22 cellular contexts compared by ENCODE assay signal in genomic region chr3:46615976-46616375, GRCh38. TPM values are rescaled to one million over a fixed set of nuclear protein-coding genes. Genes with fewer than 3 reads are reported as not detected.
DNase-seq lines count a peak whose midpoint lies in the region; ATAC-seq and TF ChIP-seq lines count a peak whose summit lies in the region.
"Had no signal": no experiment of that assay in that cellular context is flagged by ENCODE, and none has a peak within 500 bp of the region (broad histone marks: within the 10 kb centered on the region; RNA-seq: fewer than 3 reads in every experiment).

No MANE protein-coding gene starts in this region.

- no peak overlapping the region for H2BK15ac ChIP-seq in IMR-90 (ENCODE audit: low read depth, low read length)

- H4K8ac ChIP-seq in IMR-90 (ENCODE audit: low read depth in 2 of 2, low read length in 2 of 2) = no peak overlapping the region

- no peak overlapping the region for H3K23ac ChIP-seq in IMR-90 (ENCODE audit: low read depth, low read length)

- H3K9ac ChIP-seq in IMR-90 (ENCODE audit: low read depth, low read length) = no peak overlapping the region
- H3K9ac ChIP-seq: GM23248 had no signal

- POLR2A ChIA-PET in IMR-90 (lab: Charles Lee; ENCODE audit: unreplicated experiment) = no interaction called here

- whole genome bisulfite sequencing in IMR-90 (ENCODE audit: extremely low coverage in 2 of 2, insufficient read length in 1 of 2), 2 experiments = no CpG with 5 or more reads among the region's 3 CpGs
- 100% methylated on average over 1 of the region's 3 CpGs for WGBS in esophagus muscularis mucosa

- no peak for TF ChIP-seq CTCF in IMR-90 (conservative IDR thresholded peaks at IDR 0.05; ENCODE audit: low read depth, low read length)
- no peak for TF ChIP-seq CTCF in esophagus muscularis mucosa (IDR thresholded peaks at IDR 0.05)
- TF ChIP-seq CTCF in osteocyte (IDR thresholded peaks at IDR 0.05) = no peak

- peaks cover 36% of the 10 kb centered on the region for H3K27me3 ChIP-seq in IMR-90 (ENCODE audit: control insufficient read depth, insufficient read depth, low read length)
- peaks cover 0 to 27% (median 0%) of the 10 kb centered on the region in 4 donors for H3K27me3 ChIP-seq in esophagus muscularis mucosa

- peaks cover 45% of the 10 kb centered on the region for H3K27me3 Mint-ChIP-seq in osteocyte (ENCODE audit: unreplicated experiment)

- no peak overlapping the region for H3K18ac ChIP-seq in IMR-90 (ENCODE audit: low read depth, low read length)

- no peak overlapping the region for H2BK5ac ChIP-seq in IMR-90 (ENCODE audit: low read depth, low read length, poor library complexity, severe bottlenecking)

- no peak for TF ChIP-seq POLR2A in IMR-90 (IDR thresholded peaks at IDR 0.05; ENCODE audit: low read depth, low read length)
- TF ChIP-seq POLR2A in esophagus muscularis mucosa (IDR thresholded peaks at IDR 0.05; ENCODE audit: low read depth) = no peak

- no peaks in the 10 kb centered on the region for H4K20me1 ChIP-seq in IMR-90 (ENCODE audit: insufficient read depth, low read length)

- H2AFZ ChIP-seq in IMR-90 (replicated peaks; ENCODE audit: low read length, poor library complexity) = peak overlapping the region; percentile 59
- H2AFZ ChIP-seq: GM23248 had no signal

- peaks cover 6% of the 10 kb centered on the region for H3K4me1 Mint-ChIP-seq in osteocyte (ENCODE audit: unreplicated experiment)

- H3K36me3 ChIP-seq in IMR-90 (ENCODE audit: control insufficient read depth, insufficient read depth, low read length) = no peaks in the 10 kb centered on the region
- H3K36me3 ChIP-seq in esophagus muscularis mucosa = no peaks in the 10 kb centered on the region

- H3K4me1 ChIP-seq in IMR-90 (ENCODE audit: control insufficient read depth, insufficient read depth, low read length) = no peaks in the 10 kb centered on the region; the same call in 1 of the 2 replicates
- H3K4me1 ChIP-seq in esophagus muscularis mucosa = no peaks in the 10 kb centered on the region
- H3K4me1 ChIP-seq: A549 had no signal

- in situ Hi-C loops in IMR-90 (cut with MboI; ENCODE audit: low sequenced_read_pairs) = no loop called here

- H2AK9ac ChIP-seq in IMR-90 (replicated peaks; ENCODE audit: low read depth, low read length, poor library complexity) = no peak overlapping the region

- no peaks in the 10 kb centered on the region for H3K9me1 ChIP-seq in IMR-90 (ENCODE audit: insufficient read depth, low read length)

- ATAC-seq in IMR-90 (ENCODE audit: low read depth) (no peak), HG03432 (IDR thresholded peaks at IDR 0.05; ENCODE audit: unreplicated experiment) (no peak), HG03460 (IDR thresholded peaks at IDR 0.05; ENCODE audit: unreplicated experiment) (no peak)
- ATAC-seq: A549, HCT116 had no signal

- H2AK5ac ChIP-seq in IMR-90 (ENCODE audit: low read depth, low read length) = no peak overlapping the region

- no peak overlapping the region for H3K14ac ChIP-seq in IMR-90 (replicated peaks; ENCODE audit: low read depth, low read length)

- H3K79me1 ChIP-seq in IMR-90 (ENCODE audit: low read depth in 1 of 2, low read length in 2 of 2) = no peaks in the 10 kb centered on the region

- H3K4ac ChIP-seq in IMR-90 (ENCODE audit: low read depth, low read length) = no peak overlapping the region

- no peak overlapping the region for H4K5ac ChIP-seq in IMR-90 (ENCODE audit: low read depth, low read length)

- H3K4me3 ChIP-seq in IMR-90 (ENCODE audit: insufficient read depth, low read depth, low read length) = no peak overlapping the region
- H3K4me3 ChIP-seq in esophagus muscularis mucosa = no peak overlapping the region
- H3K4me3 ChIP-seq: A549, GM23248 had no signal

- intact Hi-C loops in IMR-90 (cut with micrococcal nuclease) = no loop called here
- intact Hi-C loops in esophagus muscularis mucosa (cut with DNase I) = no loop called here

- peak; percentile 37 for DNase-seq in activated effector memory CD4-positive, alpha-beta T cell treated with anti-CD3 and anti-CD28 coated beads, Interleukin-2, amount 50 U/mL, for 16 hours
- no peak for DNase-seq in activated effector memory CD4-positive, alpha-beta T cell treated with Interleukin-2 at 50 U/mL for 16 hours
- DNase-seq in IMR-90 (no peak), esophagus muscularis mucosa (ENCODE audit: extremely low spot score) (peak; percentile 78), osteocyte (ENCODE audit: extremely low spot score, unreplicated experiment) (peak; percentile 67)
- DNase-seq: 8988T; ACHN; AML-193; C1 segment of cervical spinal cord; Calu3; CD4-positive, alpha-beta memory T cell; COR-L47; DMS53; DMS79 treated with DMSO at 0.1 percent for 48 hours; GM23248; H9 had no signal

- dilution Hi-C loops in IMR-90 (cut with HindIII; ENCODE audit: low sequenced_read_pairs, unreplicated experiment) = no loop called here

- H3K9me3 ChIP-seq in IMR-90 (ENCODE audit: control insufficient read depth, insufficient read depth, low read length) = no peaks in the 10 kb centered on the region
- H3K9me3 ChIP-seq in esophagus muscularis mucosa = no peaks in the 10 kb centered on the region
- H3K9me3 ChIP-seq: A549 had no signal

- H3K56ac ChIP-seq in IMR-90 (ENCODE audit: extremely low read depth, insufficient read depth, low read length) = no peak overlapping the region

- H4K91ac ChIP-seq in IMR-90 (ENCODE audit: insufficient read depth, low read depth, low read length) = no peak overlapping the region

- no peak for TF ChIP-seq RAD21 in IMR-90 (IDR thresholded peaks at IDR 0.05; ENCODE audit: low read length)

- no peaks in the 10 kb centered on the region for H3K9me3 Mint-ChIP-seq in osteocyte (ENCODE audit: unreplicated experiment)
- H3K9me3 Mint-ChIP-seq: CD4-positive, alpha-beta memory T cell; H9 had no signal

- CTCF ChIA-PET in IMR-90 (lab: Yijun Ruan, JAX) = no interaction called here

- H3K27ac ChIP-seq in IMR-90 (ENCODE audit: insufficient read depth, low read length) (no peak overlapping the region), esophagus muscularis mucosa (replicated peaks in 1 of 4) (no peak overlapping the region)
- H3K27ac ChIP-seq: A549, GM23248 had no signal

- H2BK20ac ChIP-seq in IMR-90 (ENCODE audit: low read depth, low read length) = no peak overlapping the region

- no peaks in the 10 kb centered on the region for H3K36me3 Mint-ChIP-seq in osteocyte (ENCODE audit: unreplicated experiment)
- H3K36me3 Mint-ChIP-seq: CD4-positive, alpha-beta memory T cell had no signal

- no peak overlapping the region for H3K4me2 ChIP-seq in IMR-90 (ENCODE audit: low read depth, low read length)
- H3K4me2 ChIP-seq: A549 had no signal

- H3K27ac Mint-ChIP-seq in osteocyte (ENCODE audit: unreplicated experiment) = no peak overlapping the region
- H3K27ac Mint-ChIP-seq: H9 had no signal

- no peak overlapping the region for H2BK120ac ChIP-seq in IMR-90 (ENCODE audit: low read depth, low read length)

- no peak for TF ChIP-seq EP300 in esophagus muscularis mucosa (IDR thresholded peaks at IDR 0.05)

- H3K4me3 Mint-ChIP-seq in osteocyte (ENCODE audit: unreplicated experiment) = no peak overlapping the region
- H3K4me3 Mint-ChIP-seq: CD4-positive, alpha-beta memory T cell; H9 had no signal

- no TSS peak for BruUV-seq in IMR-90 (replicated peaks; lab: Mats Ljungman, UMichigan)

TF ChIP-seq in IMR-90, 13 proteins besides CTCF, POLR2A, EP300 and RAD21:
- TF ChIP-seq, protein P1, sequence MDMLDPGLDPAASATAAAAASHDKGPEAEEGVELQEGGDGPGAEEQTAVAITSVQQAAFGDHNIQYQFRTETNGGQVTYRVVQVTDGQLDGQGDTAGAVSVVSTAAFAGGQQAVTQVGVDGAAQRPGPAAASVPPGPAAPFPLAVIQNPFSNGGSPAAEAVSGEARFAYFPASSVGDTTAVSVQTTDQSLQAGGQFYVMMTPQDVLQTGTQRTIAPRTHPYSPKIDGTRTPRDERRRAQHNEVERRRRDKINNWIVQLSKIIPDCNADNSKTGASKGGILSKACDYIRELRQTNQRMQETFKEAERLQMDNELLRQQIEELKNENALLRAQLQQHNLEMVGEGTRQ (IDR thresholded peaks at IDR 0.05; ENCODE audit: low read depth, low read length) = no peak
- TF ChIP-seq SMC3 (IDR thresholded peaks at IDR 0.05; ENCODE audit: low read depth, low read length) = no peak
- no peak for TF ChIP-seq FOS (IDR thresholded peaks at IDR 0.05; ENCODE audit: low read depth, low read length)
- TF ChIP-seq BHLHE40 (IDR thresholded peaks at IDR 0.05; ENCODE audit: low read depth, low read length) = no peak
- no peak for TF ChIP-seq NFE2L2 (IDR thresholded peaks at IDR 0.05; ENCODE audit: low read depth, low read length)
- TF ChIP-seq CEBPB (IDR thresholded peaks at IDR 0.05; ENCODE audit: low read depth, low read length) = no peak
- no peak for TF ChIP-seq MAFK (IDR thresholded peaks at IDR 0.05; ENCODE audit: low read depth, low read length)
- TF ChIP-seq CHD1 (IDR thresholded peaks at IDR 0.05; ENCODE audit: low read depth, low read length) = no peak
- no peak for TF ChIP-seq MAZ (IDR thresholded peaks at IDR 0.05; ENCODE audit: borderline replicate concordance, low read depth, low read length)
- TF ChIP-seq RFX5 (IDR thresholded peaks at IDR 0.05; ENCODE audit: low read depth, low read length) = no peak
- TF ChIP-seq RCOR1 (IDR thresholded peaks at IDR 0.05; ENCODE audit: insufficient replicate concordance, low read length) = no peak
- no peak for TF ChIP-seq ELK1 (IDR thresholded peaks at IDR 0.05; ENCODE audit: borderline replicate concordance, low read depth, low read length)
- no peak for TF ChIP-seq MXI1 (IDR thresholded peaks at IDR 0.05; ENCODE audit: borderline replicate concordance, low read depth, low read length)

RNA-seq across cellular contexts. Expression of gene FAM240A, which starts 3.7 kb away (rescaled TPM):
- total RNA-seq in IMR-90 (2012; rRNA removed) = not detected in 2 replicates
- not detected in 2 replicates for polyA plus RNA-seq in IMR-90 (2012; rRNA removed)
- not detected in 2 replicates for polyA plus RNA-seq in IMR-90 (2012; cell fraction: cytosol; rRNA removed)
- not detected in 2 replicates for polyA plus RNA-seq in IMR-90 (2012; cell fraction: nucleus; rRNA removed; ENCODE audit: low replicate concordance)
- not detected for total RNA-seq in esophagus muscularis mucosa
- not detected in 2 replicates for total RNA-seq in osteocyte
- total RNA-seq: Calu3; CD4-positive, alpha-beta memory T cell; GM23248; H4 had no signal
- polyA plus RNA-seq: A549; BJ; CD4-positive, alpha-beta memory T cell; GM23248 had no signal

RNA-seq across cellular contexts. Expression of gene LRRC2, which starts 49.9 kb away (rescaled TPM):
- total RNA-seq in IMR-90 (2012; rRNA removed) = 4.1 and 4.7 TPM in 2 replicates
- 2.5 and 2.9 TPM in 2 replicates for polyA plus RNA-seq in IMR-90 (2012; rRNA removed)
- polyA plus RNA-seq in IMR-90 (2012; cell fraction: cytosol; rRNA removed) = 0.96 and 1.2 TPM in 2 replicates
- polyA plus RNA-seq in IMR-90 (2012; cell fraction: nucleus; rRNA removed; ENCODE audit: low replicate concordance) = 0.75 and 3.6 TPM in 2 replicates
- under 1 TPM; 0.32 to 0.83 (median 0.55) TPM for total RNA-seq in esophagus muscularis mucosa
- 1.2 and 1.5 TPM in 2 replicates for total RNA-seq in osteocyte
- total RNA-seq: Calu3 had no signal
- polyA plus RNA-seq: A549 had no signal

Comparison
In these comparisons a context has a peak if more than half of its experiments do, and no peak if none do; other contexts are left out.
1. DNase-seq: peak in activated effector memory CD4-positive, alpha-beta T cell treated with anti-CD3 and anti-CD28 coated beads, Interleukin-2, amount 50 U/mL, for 16 hours (single experiment), esophagus muscularis mucosa (single experiment) and osteocyte (single experiment); none in activated effector memory CD4-positive, alpha-beta T cell treated with Interleukin-2 at 50 U/mL for 16 hours (single experiment) and IMR-90 (single experiment).